ENCODE assay signal across 1 cellular context in genomic region chr3:194687638-194688206, GRCh38.
TF ChIP-seq lines count a peak whose summit lies in the region.

No MANE protein-coding gene starts in this region.

TF ChIP-seq in GM12878, 131 proteins besides CTCF, POLR2A, EP300 and RAD21 (continued from another document):
- TF ChIP-seq ZNF622 (IDR thresholded peaks at IDR 0.05) (no peak), CEBPB (IDR thresholded peaks at IDR 0.05; ENCODE audit: borderline replicate concordance in 1 of 2, low read depth in 2 of 2, low read length in 2 of 2) (no peak), CEBPZ (IDR thresholded peaks at IDR 0.05; ENCODE audit: low read depth, low read length) (no peak), RBBP5 (conservative IDR thresholded peaks at IDR 0.05) (no peak), BCL3 (IDR thresholded peaks at IDR 0.05; ENCODE audit: borderline replicate concordance, insufficient read depth, low read depth, low read length, poor library complexity, severe bottlenecking) (no peak), HCFC1 (IDR thresholded peaks at IDR 0.05; ENCODE audit: low read length) (no peak), GATAD2B (conservative IDR thresholded peaks at IDR 0.05; ENCODE audit: low read depth) (no peak), ZNF207 (IDR thresholded peaks at IDR 0.05; ENCODE audit: borderline replicate concordance) (no peak), NR2F1 (conservative IDR thresholded peaks at IDR 0.05) (no peak), CREM (IDR thresholded peaks at IDR 0.05; ENCODE audit: low read depth) (peak; percentile 2; the same call in 1 of the 2 replicates), SREBF1 (IDR thresholded peaks at IDR 0.05; ENCODE audit: low read length) (no peak), JUNB (IDR thresholded peaks at IDR 0.05) (no peak)
- TF ChIP-seq, protein P1, sequence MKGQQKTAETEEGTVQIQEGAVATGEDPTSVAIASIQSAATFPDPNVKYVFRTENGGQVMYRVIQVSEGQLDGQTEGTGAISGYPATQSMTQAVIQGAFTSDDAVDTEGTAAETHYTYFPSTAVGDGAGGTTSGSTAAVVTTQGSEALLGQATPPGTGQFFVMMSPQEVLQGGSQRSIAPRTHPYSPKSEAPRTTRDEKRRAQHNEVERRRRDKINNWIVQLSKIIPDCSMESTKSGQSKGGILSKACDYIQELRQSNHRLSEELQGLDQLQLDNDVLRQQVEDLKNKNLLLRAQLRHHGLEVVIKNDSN (IDR thresholded peaks at IDR 0.05; ENCODE audit: borderline replicate concordance, extremely low read length, insufficient read depth, low read depth, low read length): no peak
